23 cellular contexts compared by ENCODE assay signal in the genomic region with DNA sequence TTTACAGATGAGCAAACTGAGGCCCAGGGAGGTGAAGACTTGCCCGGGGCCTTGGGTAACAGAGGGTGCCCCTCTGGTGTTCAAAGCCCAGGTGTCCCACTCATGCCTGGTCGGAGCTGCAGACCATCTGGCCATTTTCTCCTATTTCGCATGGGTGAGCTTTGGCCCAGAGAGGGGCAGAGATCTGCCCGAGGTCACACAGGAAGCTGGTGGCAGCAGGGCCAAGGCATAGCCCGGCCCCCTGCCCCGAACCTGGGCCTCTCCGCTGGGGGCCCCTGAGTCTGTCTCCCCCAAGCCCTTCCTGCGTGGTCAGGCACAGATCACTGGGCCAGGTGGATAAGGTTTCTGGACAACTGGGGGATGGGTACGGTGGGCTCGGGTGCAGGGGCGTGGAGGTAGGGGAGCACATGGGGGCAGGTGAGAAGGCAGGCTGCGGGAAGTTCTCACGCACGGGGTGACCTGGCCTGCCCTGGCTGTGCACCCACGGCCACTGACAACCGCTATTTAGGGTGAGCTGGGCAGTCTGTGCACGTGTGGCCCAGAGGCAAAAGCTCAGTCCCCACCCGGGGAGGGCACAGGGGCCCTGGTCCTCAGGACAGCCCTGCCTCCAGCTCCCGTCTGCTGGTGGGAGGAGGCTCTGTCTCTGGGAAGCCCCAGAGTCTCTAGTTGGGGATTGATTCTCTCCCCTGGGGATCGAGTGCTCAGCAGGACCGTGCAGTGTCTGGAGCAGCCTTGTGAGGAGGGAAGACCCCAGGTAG.
"Had no signal": no experiment of that assay in that cellular context is flagged by ENCODE, and none has a peak within 500 bp of the region (broad histone marks: within the 10 kb centered on the region; RNA-seq: fewer than 3 reads in every experiment).

No MANE protein-coding gene starts in this region.

- DNase-seq: activated naive CD4-positive, alpha-beta T cell; activated T-cell treated with anti-CD3 and anti-CD28 coated beads, Interleukin-2, amount 50 U/mL, for 1 hour; adrenal gland; brain microvascular endothelial cell; central memory CD4-positive, alpha-beta T cell; dermis blood vessel endothelial cell; effector memory CD4-positive, alpha-beta T cell; glutamatergic neuron; hypothalamus; lower lobe of right lung; naive thymus-derived CD4-positive, alpha-beta T cell; stimulated activated CD4-positive, alpha-beta T cell treated with anti-CD3 and anti-CD28 coated beads, Interleukin-4, amount 100 ng/mL, for 24 hours; stimulated activated naive CD4-positive, alpha-beta T cell treated with Interleukin-2 at 50 U/mL for 16 hours; T-cell had no signal

- H3K36me3 ChIP-seq: adrenal gland, ascending aorta, brain microvascular endothelial cell, esophagus muscularis mucosa, lower lobe of right lung, neural progenitor cell, upper lobe of left lung had no signal

- H3K4me1 Mint-ChIP-seq: naive thymus-derived CD4-positive, alpha-beta T cell; T-cell had no signal

- H3K9me3 Mint-ChIP-seq: naive thymus-derived CD4-positive, alpha-beta T cell; neural progenitor cell; T-cell; T-helper 2 cell treated with Interferon-gamma antibody and Interleukin-4, amounts not matched to agents 5 μg/mL and 100 μg/mL, for 36 hours had no signal

- H3K36me3 Mint-ChIP-seq: activated naive CD8-positive, alpha-beta T cell; naive thymus-derived CD4-positive, alpha-beta T cell; neural progenitor cell; T-cell had no signal

- H3K9me3 ChIP-seq: adrenal gland, ascending aorta, esophagus muscularis mucosa, lower lobe of right lung, upper lobe of left lung had no signal

- H3K4me2 ChIP-seq: neural progenitor cell had no signal

- H3K27me3 ChIP-seq: neural progenitor cell had no signal

- H2AFZ ChIP-seq: neural progenitor cell had no signal

- H3K4me1 ChIP-seq: adrenal gland, ascending aorta, lower lobe of right lung, upper lobe of left lung had no signal

- H3K9ac ChIP-seq: neural progenitor cell had no signal

- FAIRE-seq: endothelial cell of umbilical vein, frontal cortex, TTC549 had no signal

- H3K27me3 Mint-ChIP-seq: activated naive CD8-positive, alpha-beta T cell had no signal

- H3K27ac Mint-ChIP-seq: activated naive CD8-positive, alpha-beta T cell; naive thymus-derived CD4-positive, alpha-beta T cell; neural progenitor cell; T-cell; T-helper 2 cell treated with Interferon-gamma antibody and Interleukin-4, amounts not matched to agents 5 μg/mL and 100 μg/mL, for 36 hours had no signal

- H3K4me3 ChIP-seq: adrenal gland, ascending aorta, esophagus muscularis mucosa, lower lobe of right lung, neural progenitor cell, upper lobe of left lung had no signal

- H3K27ac ChIP-seq: adrenal gland, ascending aorta, brain microvascular endothelial cell, esophagus muscularis mucosa, lower lobe of right lung, neural progenitor cell, upper lobe of left lung had no signal

- H3K4me3 Mint-ChIP-seq: activated naive CD8-positive, alpha-beta T cell; neural progenitor cell; T-cell; T-helper 2 cell treated with Interferon-gamma antibody and Interleukin-4, amounts not matched to agents 5 μg/mL and 100 μg/mL, for 36 hours had no signal

- ATAC-seq: lower lobe of right lung; naive thymus-derived CD4-positive, alpha-beta T cell; T-cell had no signal
